20 cellular contexts compared by ENCODE assay signal in genomic region chr2:163469561-163469962, GRCh38.
DNase-seq lines count a peak whose midpoint lies in the region; TF ChIP-seq lines count a peak whose summit lies in the region.
"Had no signal": no experiment of that assay in that cellular context is flagged by ENCODE, and none has a peak within 500 bp of the region (broad histone marks: within the 10 kb centered on the region; RNA-seq: fewer than 3 reads in every experiment).

No MANE protein-coding gene starts in this region.

- no peaks in the 10 kb centered on the region for H3K36me3 ChIP-seq in BJ (ENCODE audit: control insufficient read depth, insufficient read depth, low read length)
- H3K36me3 ChIP-seq: adrenal gland, heart right ventricle, thoracic aorta, WERI-Rb-1 had no signal

- CTCF ChIA-PET in BJ (lab: Yijun Ruan, JAX): interaction anchor here (1.0 to 2.0 kb wide), 2 partner anchors 286 to 592 kb away, joined by 3 to 5 read pairs; no protein-coding TSS in a partner anchor

- H3K27me3 Mint-ChIP-seq in HFFc6 (ENCODE audit: insufficient read depth): peaks cover 12% of the 10 kb centered on the region
- H3K27me3 Mint-ChIP-seq: T-cell had no signal

- POLR2A ChIA-PET in BJ (lab: Charles Lee): no interaction called here

- H3K9me3 Mint-ChIP-seq in HFFc6: no peaks in the 10 kb centered on the region
- H3K9me3 Mint-ChIP-seq: activated T-helper 2 cell treated with anti-CD3 and anti-CD28 coated beads, Interferon-gamma antibody, Interleukin-2, Interleukin-4, amounts not matched to agents 10 μg/mL and 5 μg/mL and 100 μg/mL, durations not matched to agents 14 hours and 24 hours and 36 hours had no signal

- DNase-seq in BJ (ENCODE audit: low read depth): peak; percentile 11
- DNase-seq in NB4 (ENCODE audit: low read depth): peak; percentile 87
- peak; percentile 55 for DNase-seq in choroid plexus epithelial cell (ENCODE audit: low read depth)
- DNase-seq in kidney tubule cell (ENCODE audit: low spot score): peak; percentile 16
- DNase-seq in activated T-cell treated with anti-CD3 and anti-CD28 coated beads, Interleukin-2, amount 50 U/mL, for 1 hour: no peak
- DNase-seq in NCI-H187 treated with DMSO at 0.1 percent for 48 hours (lab: John Stamatoyannopoulos, UW): no peak
- no peak for DNase-seq in HuH-7 (ENCODE audit: low spot score)
- DNase-seq in HFFc6: no peak
- DNase-seq: activated CD8-positive, alpha-beta memory T cell treated with anti-CD3 and anti-CD28 coated beads for 24 hours; heart right ventricle; IMR-90; kidney; MV-4-11; NK-92 treated with Interleukin-12 subunit alpha and Interleukin-12 subunit beta, amount 100 ng/mL, for 24 hours; stimulated activated CD4-positive, alpha-beta T cell treated with anti-CD3 and anti-CD28 coated beads, Interleukin-4, amount 100 ng/mL, for 1 hour; T-cell; WERI-Rb-1 had no signal

- H3K27ac Mint-ChIP-seq in HFFc6: no peak overlapping the region
- H3K27ac Mint-ChIP-seq: activated T-helper 2 cell treated with anti-CD3 and anti-CD28 coated beads, Interferon-gamma antibody, Interleukin-2, Interleukin-4, amounts not matched to agents 10 μg/mL and 5 μg/mL and 100 μg/mL, durations not matched to agents 14 hours and 24 hours and 36 hours; T-cell had no signal

- H3K4me3 ChIP-seq in BJ (ENCODE audit: low read depth, low read length) (no peak overlapping the region), NB4 (ENCODE audit: low read depth, low read length) (no peak overlapping the region), choroid plexus epithelial cell (ENCODE audit: low read depth, low read length) (no peak overlapping the region)
- H3K4me3 ChIP-seq: adrenal gland, heart right ventricle, thoracic aorta had no signal

- H3K4me3 Mint-ChIP-seq in HFFc6: no peak overlapping the region
- H3K4me3 Mint-ChIP-seq: T-cell had no signal

- H3K4me1 Mint-ChIP-seq in HFFc6 (ENCODE audit: low read depth): no peaks in the 10 kb centered on the region
- H3K4me1 Mint-ChIP-seq: T-cell had no signal

- peaks cover 14% of the 10 kb centered on the region for H3K27me3 ChIP-seq in BJ (ENCODE audit: control insufficient read depth, insufficient read depth, low read length)
- H3K27me3 ChIP-seq: adrenal gland, heart right ventricle had no signal

- no peaks in the 10 kb centered on the region for H3K36me3 Mint-ChIP-seq in HFFc6 (ENCODE audit: low read depth)
- H3K36me3 Mint-ChIP-seq: T-cell had no signal

- TF ChIP-seq CTCF in BJ (IDR thresholded peaks at IDR 0.05; ENCODE audit: insufficient read depth, low read depth, low read length) (no peak), NB4 (IDR thresholded peaks at IDR 0.05; ENCODE audit: low read depth, low read length) (no peak), choroid plexus epithelial cell (conservative IDR thresholded peaks at IDR 0.05; ENCODE audit: low read depth, low read length) (peak; percentile 26), HFFc6 (IDR thresholded peaks at IDR 0.05) (no peak)

- TF ChIP-seq POLR2A in NB4 (IDR thresholded peaks at IDR 0.05; ENCODE audit: extremely low read depth, insufficient read length): no peak

Comparison
In these comparisons a context has a peak if more than half of its experiments do, and no peak if none do; other contexts are left out.
1. DNase-seq: peak in BJ (single experiment), NB4 (single experiment), choroid plexus epithelial cell (single experiment) and kidney tubule cell (single experiment); none in activated T-cell treated with anti-CD3 and anti-CD28 coated beads, Interleukin-2, amount 50 U/mL, for 1 hour (single experiment), NCI-H187 treated with DMSO at 0.1 percent for 48 hours (single experiment), HuH-7 (single experiment) and HFFc6 (single experiment).